Comparison of ENCODE assay signal across 34 cellular contexts in genomic region chr21:28851645-28852044, GRCh38.
"Had no signal": no experiment of that assay in that cellular context is flagged by ENCODE, and none has a peak within 500 bp of the region (broad histone marks: within the 10 kb centered on the region; RNA-seq: fewer than 3 reads in every experiment).

No MANE protein-coding gene starts in this region.

- H3K36me3 ChIP-seq: MG63 had no signal

- H3K4me3 ChIP-seq: MG63 had no signal

- H3K9me3 ChIP-seq: MG63 had no signal

- H3K27me3 ChIP-seq: MG63 had no signal

- H3K27ac ChIP-seq: KMS-11 had no signal

- DNase-seq: Karpas-422, Kasumi-1, KG1, MG63, MM.1S, MV-4-11, NCI-H1048, NCI-H1092, NCI-H1092 treated with DMSO at 0.1 percent for 48 hours, NCI-H1105, NCI-H1105 treated with DMSO at 0.1 percent for 48 hours, NCI-H1417, NCI-H1417 treated with DMSO at 0.1 percent for 48 hours, NCI-H1436, NCI-H1436 treated with DMSO at 0.1 percent for 48 hours, NCI-H146, NCI-H1694, NCI-H1694 treated with DMSO at 0.1 percent for 48 hours, NCI-H187, NCI-H187 treated with DMSO at 0.1 percent for 48 hours, NCI-H1930, NCI-H2029, NCI-H2029 treated with DMSO at 0.1 percent for 48 hours, NCI-H2081, NCI-H2081 treated with DMSO at 0.1 percent for 48 hours, NCI-H2107, NCI-H2171, NCI-H2171 treated with DMSO at 0.1 percent for 48 hours, NCI-H2227 treated with DMSO at 0.1 percent for 48 hours, NCI-H226, NCI-H345, NCI-H446, NCI-H446 treated with DMSO at 0.1 percent for 48 hours had no signal
